8 cellular contexts compared by ENCODE assay signal in genomic region chr17:7897773-7898172, GRCh38. TPM values are rescaled to one million over a fixed set of nuclear protein-coding genes. Genes with fewer than 3 reads are reported as not detected.
DNase-seq lines count a peak whose midpoint lies in the region; ATAC-seq, FAIRE-seq and TF ChIP-seq lines count a peak whose summit lies in the region.

No MANE protein-coding gene starts in this region.

- H3K27me3 Mint-ChIP-seq in activated T-helper 1 cell treated with anti-CD3 and anti-CD28 coated beads, Interleukin-12 subunit alpha, Interleukin-12 subunit beta, Interleukin-2, Interleukin-4 antibody, amounts not matched to agents 30 ng/mL and 10 ng/mL and 1 ng/mL, durations not matched to agents 14 hours and 24 hours and 36 hours (ENCODE audit: insufficient read depth), result no peaks in the 10 kb centered on the region

- H3K27ac ChIP-seq in A549, result no peak overlapping the region
- no peak overlapping the region for H3K27ac ChIP-seq in spleen

- no peaks in the 10 kb centered on the region for H3K27me3 ChIP-seq in spleen (replicated peaks in 1 of 7)

- H3K36me3 ChIP-seq in spleen, result peaks cover 4 to 100% (median 98%) of the 10 kb centered on the region in 6 donors

- peak; percentile 81 to 88 for TF ChIP-seq RAD21 in A549 (conservative IDR thresholded peaks at IDR 0.05 in 1 of 2, IDR thresholded peaks at IDR 0.05 in 1 of 2)

- DNase-seq in A549 (ENCODE audit: low read depth in 1 of 2, low spot score in 1 of 2) (peak; percentile 55 to 72), GM12891 (ENCODE audit: insufficient read length, low spot score) (no peak), glomerular visceral epithelial cell (ENCODE audit: extremely low spot score) (peak; percentile 35), spleen (no peak)
- no peak for DNase-seq in activated T-helper 1 cell treated with anti-CD3 and anti-CD28 coated beads, Interleukin-12 subunit alpha, Interleukin-12 subunit beta, Interleukin-2, Interleukin-4 antibody, amounts not matched to agents 30 ng/mL and 10 ng/mL and 1 ng/mL, durations not matched to agents 14 hours and 24 hours and 36 hours (ENCODE audit: low spot score)

- no peak for TF ChIP-seq EP300 in A549 (IDR thresholded peaks at IDR 0.05)

- intact Hi-C loops in activated T-helper 1 cell treated with anti-CD3 and anti-CD28 coated beads, Interleukin-12 subunit alpha, Interleukin-12 subunit beta, Interleukin-2, Interleukin-4 antibody, amounts not matched to agents 30 ng/mL and 10 ng/mL and 1 ng/mL, durations not matched to agents 14 hours and 24 hours and 36 hours (cut with micrococcal nuclease), result loop anchor here (1.0 kb wide), 1 partner anchor 35 kb away; no protein-coding TSS in a partner anchor
- intact Hi-C loops in spleen (cut with DNase I; ENCODE audit: low total_unique reads), result no loop called here

- CTCF ChIA-PET in A549 (lab: Yijun Ruan, JAX), result interaction anchor here (0.7 to 15.1 kb wide), 35 partner anchors 8 to 173 kb away, joined by 3 to 339 read pairs (median 4); partner anchors contain the start of genes CHD3, CNTROB, CYB5D1 and KDM6B

- no peaks in the 10 kb centered on the region for H3K9me3 ChIP-seq in A549
- no peaks in the 10 kb centered on the region for H3K9me3 ChIP-seq in spleen

- TF ChIP-seq CTCF in A549 (IDR thresholded peaks at IDR 0.05), result peak; percentile 64
- TF ChIP-seq CTCF in spleen (IDR thresholded peaks at IDR 0.05 in 8 of 11, conservative IDR thresholded peaks at IDR 0.05 in 3 of 11), result peak in 9 of 11 experiments; percentile 31 to 67 (median 47)

- ATAC-seq in A549, result peak; percentile 87 to 92
- ATAC-seq in GM18909 (IDR thresholded peaks at IDR 0.05; ENCODE audit: poor library complexity, unreplicated experiment), result no peak
- no peak for ATAC-seq in HG03175 (IDR thresholded peaks at IDR 0.05; ENCODE audit: unreplicated experiment)
- ATAC-seq in GM18520 (IDR thresholded peaks at IDR 0.05; ENCODE audit: unreplicated experiment), result no peak

- peak overlapping the region; percentile 79 for H3K27ac Mint-ChIP-seq in activated T-helper 1 cell treated with anti-CD3 and anti-CD28 coated beads, Interleukin-12 subunit alpha, Interleukin-12 subunit beta, Interleukin-2, Interleukin-4 antibody, amounts not matched to agents 30 ng/mL and 10 ng/mL and 1 ng/mL, durations not matched to agents 14 hours and 24 hours and 36 hours

- FAIRE-seq in A549 (lab: Jason Lieb, UNC), result peak; percentile 67
- peak; percentile 74 for FAIRE-seq in GM12891 (lab: Jason Lieb, UNC)

- POLR2A ChIA-PET in A549 (lab: Yijun Ruan, JAX), result interaction anchor here (1.4 kb wide), 1 partner anchor 41 kb away, joined by 5 read pairs; the partner anchor contains the start of gene NAA38

- H3K4me2 ChIP-seq in A549, result no peak overlapping the region

- H3K4me1 Mint-ChIP-seq in activated T-helper 1 cell treated with anti-CD3 and anti-CD28 coated beads, Interleukin-12 subunit alpha, Interleukin-12 subunit beta, Interleukin-2, Interleukin-4 antibody, amounts not matched to agents 30 ng/mL and 10 ng/mL and 1 ng/mL, durations not matched to agents 14 hours and 24 hours and 36 hours (ENCODE audit: low read depth), result peaks cover 8% of the 10 kb centered on the region

- no peaks in the 10 kb centered on the region for H3K4me1 ChIP-seq in A549
- peaks cover 0 to 14% (median 0%) of the 10 kb centered on the region in 6 donors for H3K4me1 ChIP-seq in spleen

- H3K36me3 Mint-ChIP-seq in activated T-helper 1 cell treated with anti-CD3 and anti-CD28 coated beads, Interleukin-12 subunit alpha, Interleukin-12 subunit beta, Interleukin-2, Interleukin-4 antibody, amounts not matched to agents 30 ng/mL and 10 ng/mL and 1 ng/mL, durations not matched to agents 14 hours and 24 hours and 36 hours (ENCODE audit: low read depth), result peaks cover 67% of the 10 kb centered on the region

- H3K4me3 Mint-ChIP-seq in activated T-helper 1 cell treated with anti-CD3 and anti-CD28 coated beads, Interleukin-12 subunit alpha, Interleukin-12 subunit beta, Interleukin-2, Interleukin-4 antibody, amounts not matched to agents 30 ng/mL and 10 ng/mL and 1 ng/mL, durations not matched to agents 14 hours and 24 hours and 36 hours, result peak overlapping the region; percentile 3

- H3K4me3 ChIP-seq in A549, result no peak overlapping the region
- no peak overlapping the region for H3K4me3 ChIP-seq in spleen

- TF ChIP-seq POLR2A in A549 (IDR thresholded peaks at IDR 0.05; ENCODE audit: low read length), result no peak
- no peak for TF ChIP-seq POLR2A in GM12891 (IDR thresholded peaks at IDR 0.05; ENCODE audit: low read depth, low read length)
- no peak for TF ChIP-seq POLR2A in spleen (IDR thresholded peaks at IDR 0.05)

- 61% methylated on average over 6 of the region's 6 CpGs for WGBS in A549 (ENCODE audit: missing lambda C conversion rate)
- WGBS in spleen, 5 donors, result 49 to 71% (median 56%) methylated on average over 6 of the region's 6 CpGs

- no peaks in the 10 kb centered on the region for H3K9me3 Mint-ChIP-seq in activated T-helper 1 cell treated with anti-CD3 and anti-CD28 coated beads, Interleukin-12 subunit alpha, Interleukin-12 subunit beta, Interleukin-2, Interleukin-4 antibody, amounts not matched to agents 30 ng/mL and 10 ng/mL and 1 ng/mL, durations not matched to agents 14 hours and 24 hours and 36 hours

TF ChIP-seq in A549, 52 proteins besides CTCF, POLR2A, EP300 and RAD21 (continues in another document):
- peak; percentile 85 for TF ChIP-seq SMC3 (IDR thresholded peaks at IDR 0.05)

TF ChIP-seq in GM12891, 5 proteins besides CTCF, POLR2A, EP300 and RAD21 (continues in another document):
- no peak for TF ChIP-seq PAX5 (IDR thresholded peaks at IDR 0.05; ENCODE audit: insufficient read depth, low read length, severe bottlenecking)

RNA-seq across cellular contexts. Expression of gene CHD3, which starts 9.2 kb away (rescaled TPM):
- polyA plus RNA-seq in A549 (2011; rRNA removed) (56.3 and 69.7 TPM in 2 replicates), A549 (2017; fragmentation: RNase III; extraction: RNeasy Plus Mini Kit Qiagen cat#74134 plus additional on column Dnase treatment) (88.0 to 113 TPM (median 111 TPM) in 3 replicates), spleen (10 to 100 TPM; 37.0 to 84.3 (median 71.8) TPM)
- 65.2 and 89.0 TPM in 2 replicates for polyA plus RNA-seq in A549 (2012; cell fraction: cytosol; rRNA removed)
- 224 and 249 TPM in 2 replicates for polyA plus RNA-seq in A549 (2012; cell fraction: nucleus; rRNA removed)
- 139 and 156 TPM in 2 replicates for polyA minus RNA-seq in A549 (2011; rRNA and poly(A)+ RNA removed)
- 76.4 TPM for polyA plus RNA-seq in GM12891 (2012; ENCODE audit: low read depth, missing spikeins)
- 125 and 133 TPM in 2 replicates for total RNA-seq in activated T-helper 1 cell treated with anti-CD3 and anti-CD28 coated beads, Interleukin-12 subunit alpha, Interleukin-12 subunit beta, Interleukin-2, Interleukin-4 antibody, amounts not matched to agents 30 ng/mL and 10 ng/mL and 1 ng/mL, durations not matched to agents 14 hours and 24 hours and 36 hours
- 100 to 1,000 TPM in 2 of 7 donors, 10 to 100 TPM in 5; 60.9 to 117 (median 83.6) TPM for total RNA-seq in spleen

RNA-seq across cellular contexts. Expression of gene RNF227, which starts 18.3 kb away (rescaled TPM):
- 2.1 and 2.4 TPM in 2 replicates for polyA plus RNA-seq in A549 (2011; rRNA removed)
- 3.2 and 6.1 TPM in 2 replicates for polyA plus RNA-seq in A549 (2012; cell fraction: cytosol; rRNA removed)
- polyA plus RNA-seq in A549 (2012; cell fraction: nucleus; rRNA removed), result 3.4 and 3.5 TPM in 2 replicates
- polyA plus RNA-seq in A549 (2017; fragmentation: RNase III; extraction: RNeasy Plus Mini Kit Qiagen cat#74134 plus additional on column Dnase treatment), result 1.7 to 4.1 TPM (median 3.7 TPM) in 3 replicates
- polyA minus RNA-seq in A549 (2011; rRNA and poly(A)+ RNA removed), result 0.62 and 0.63 TPM in 2 replicates
- polyA plus RNA-seq in GM12891 (2012; ENCODE audit: low read depth, missing spikeins), result 1.9 TPM
- 6.2 and 6.3 TPM in 2 replicates for total RNA-seq in activated T-helper 1 cell treated with anti-CD3 and anti-CD28 coated beads, Interleukin-12 subunit alpha, Interleukin-12 subunit beta, Interleukin-2, Interleukin-4 antibody, amounts not matched to agents 30 ng/mL and 10 ng/mL and 1 ng/mL, durations not matched to agents 14 hours and 24 hours and 36 hours
- total RNA-seq in spleen, result 10 to 100 TPM in 1 of 7 donors, 1 to 10 TPM in 6; 2.5 to 20.7 (median 3.4) TPM
- polyA plus RNA-seq in spleen, result 1 to 10 TPM; 2.4 to 4.0 (median 3.8) TPM

RNA-seq across cellular contexts. Expression of gene KCNAB3, which starts 31.9 kb away (rescaled TPM):
- polyA plus RNA-seq in A549 (2011; rRNA removed) (2.4 and 2.7 TPM in 2 replicates), A549 (2017; fragmentation: RNase III; extraction: RNeasy Plus Mini Kit Qiagen cat#74134 plus additional on column Dnase treatment) (3.2 to 4.8 TPM (median 3.4 TPM) in 3 replicates), spleen (1 to 10 TPM; 2.3 to 5.6 (median 2.9) TPM)
- 2.5 and 2.7 TPM in 2 replicates for polyA plus RNA-seq in A549 (2012; cell fraction: cytosol; rRNA removed)
- polyA plus RNA-seq in A549 (2012; cell fraction: nucleus; rRNA removed), result 42.7 and 45.2 TPM in 2 replicates
- polyA minus RNA-seq in A549 (2011; rRNA and poly(A)+ RNA removed), result 1.6 and 2.4 TPM in 2 replicates
- polyA plus RNA-seq in GM12891 (2012; ENCODE audit: low read depth, missing spikeins), result 2.3 TPM
- total RNA-seq in activated T-helper 1 cell treated with anti-CD3 and anti-CD28 coated beads, Interleukin-12 subunit alpha, Interleukin-12 subunit beta, Interleukin-2, Interleukin-4 antibody, amounts not matched to agents 30 ng/mL and 10 ng/mL and 1 ng/mL, durations not matched to agents 14 hours and 24 hours and 36 hours, result 9.9 and 10.8 TPM in 2 replicates
- total RNA-seq in spleen, result 1 to 10 TPM; 1.1 to 6.3 (median 4.2) TPM

RNA-seq across cellular contexts. Expression of gene TRAPPC1, which starts 34.0 kb away (rescaled TPM):
- 200 and 204 TPM in 2 replicates for polyA plus RNA-seq in A549 (2011; rRNA removed)
- 513 and 556 TPM in 2 replicates for polyA plus RNA-seq in A549 (2012; cell fraction: cytosol; rRNA removed)
- 190 and 225 TPM in 2 replicates for polyA plus RNA-seq in A549 (2012; cell fraction: nucleus; rRNA removed)
- 314 to 336 TPM (median 328 TPM) in 3 replicates for polyA plus RNA-seq in A549 (2017; fragmentation: RNase III; extraction: RNeasy Plus Mini Kit Qiagen cat#74134 plus additional on column Dnase treatment)
- 198 and 252 TPM in 2 replicates for polyA minus RNA-seq in A549 (2011; rRNA and poly(A)+ RNA removed)
- 216 TPM for polyA plus RNA-seq in GM12891 (2012; ENCODE audit: low read depth, missing spikeins)
- total RNA-seq in activated T-helper 1 cell treated with anti-CD3 and anti-CD28 coated beads, Interleukin-12 subunit alpha, Interleukin-12 subunit beta, Interleukin-2, Interleukin-4 antibody, amounts not matched to agents 30 ng/mL and 10 ng/mL and 1 ng/mL, durations not matched to agents 14 hours and 24 hours and 36 hours, result 153 and 162 TPM in 2 replicates
- total RNA-seq in spleen, result 100 to 1,000 TPM in 3 of 7 donors, 10 to 100 TPM in 4; 71.1 to 120 (median 98.9) TPM
- polyA plus RNA-seq in spleen, result 100 to 1,000 TPM; 128 to 172 (median 135) TPM

RNA-seq across cellular contexts. Expression of gene CNTROB, which starts 34.2 kb away (rescaled TPM):
- polyA plus RNA-seq in A549 (2011; rRNA removed) (23.2 and 28.3 TPM in 2 replicates), A549 (2017; fragmentation: RNase III; extraction: RNeasy Plus Mini Kit Qiagen cat#74134 plus additional on column Dnase treatment) (56.4 to 59.4 TPM (median 57.0 TPM) in 3 replicates), spleen (10 to 100 TPM; 19.6 to 27.1 (median 24.2) TPM)
- 40.0 and 48.5 TPM in 2 replicates for polyA plus RNA-seq in A549 (2012; cell fraction: cytosol; rRNA removed)
- 176 and 178 TPM in 2 replicates for polyA plus RNA-seq in A549 (2012; cell fraction: nucleus; rRNA removed)
- 27.4 and 28.0 TPM in 2 replicates for polyA minus RNA-seq in A549 (2011; rRNA and poly(A)+ RNA removed)
- 22.8 TPM for polyA plus RNA-seq in GM12891 (2012; ENCODE audit: low read depth, missing spikeins)
- 53.5 and 54.7 TPM in 2 replicates for total RNA-seq in activated T-helper 1 cell treated with anti-CD3 and anti-CD28 coated beads, Interleukin-12 subunit alpha, Interleukin-12 subunit beta, Interleukin-2, Interleukin-4 antibody, amounts not matched to agents 30 ng/mL and 10 ng/mL and 1 ng/mL, durations not matched to agents 14 hours and 24 hours and 36 hours
- 10 to 100 TPM; 22.6 to 27.0 (median 25.2) TPM for total RNA-seq in spleen

Comparison
In these comparisons a context has a peak if more than half of its experiments do, and no peak if none do; other contexts are left out.
1. ATAC-seq: peak in A549 (2 of 2); none in GM18909 (single experiment), HG03175 (single experiment) and GM18520 (single experiment).
2. DNase-seq: peak in A549 (2 of 2) and glomerular visceral epithelial cell (single experiment); none in GM12891 (single experiment), activated T-helper 1 cell treated with anti-CD3 and anti-CD28 coated beads, Interleukin-12 subunit alpha, Interleukin-12 subunit beta, Interleukin-2, Interleukin-4 antibody, amounts not matched to agents 30 ng/mL and 10 ng/mL and 1 ng/mL, durations not matched to agents 14 hours and 24 hours and 36 hours (single experiment) and spleen (single experiment).